Comparison of ENCODE assay signal across 12 cellular contexts in genomic region chr2:231682546-231683291, GRCh38. TPM values are rescaled to one million over a fixed set of nuclear protein-coding genes. Genes with fewer than 3 reads are reported as not detected.
DNase-seq lines count a peak whose midpoint lies in the region; ATAC-seq and TF ChIP-seq lines count a peak whose summit lies in the region.
"Had no signal": no experiment of that assay in that cellular context is flagged by ENCODE, and none has a peak within 500 bp of the region (broad histone marks: within the 10 kb centered on the region; RNA-seq: fewer than 3 reads in every experiment).

No MANE protein-coding gene starts in this region.

- H3K36me3 Mint-ChIP-seq in Caco-2 (ENCODE audit: insufficient read depth, unreplicated experiment) (peaks cover 19% of the 10 kb centered on the region), T-helper 17 cell (ENCODE audit: low read depth) (peaks cover 10% of the 10 kb centered on the region)
- H3K36me3 Mint-ChIP-seq in naive thymus-derived CD8-positive, alpha-beta T cell: no peaks in the 10 kb centered on the region

- no peaks in the 10 kb centered on the region for H3K9me3 ChIP-seq in Caco-2
- H3K9me3 ChIP-seq in HCT116 (ENCODE audit: control insufficient read depth in 1 of 2, insufficient read depth in 1 of 2, low read depth in 1 of 2, low read length in 2 of 2): no peaks in the 10 kb centered on the region
- H3K9me3 ChIP-seq in T-helper 17 cell (ENCODE audit: control insufficient read depth, low read length, poor library complexity, severe bottlenecking): no peaks in the 10 kb centered on the region
- no peaks in the 10 kb centered on the region for H3K9me3 ChIP-seq in MM.1S (replicated peaks; ENCODE audit: insufficient read depth, low read length)
- H3K9me3 ChIP-seq: body of pancreas, esophagus muscularis mucosa, mucosa of descending colon had no signal

- H3F3A ChIP-seq in MM.1S (ENCODE audit: insufficient read depth, low read length): no peaks in the 10 kb centered on the region

- peaks cover 13% of the 10 kb centered on the region for H3K4me1 Mint-ChIP-seq in Caco-2 (ENCODE audit: low read depth, unreplicated experiment)
- H3K4me1 Mint-ChIP-seq in T-helper 17 cell: peaks cover 11% of the 10 kb centered on the region
- peaks cover 6 to 24% (median 15%) of the 10 kb centered on the region in 4 donors for H3K4me1 Mint-ChIP-seq in naive thymus-derived CD8-positive, alpha-beta T cell

- RAD21 ChIA-PET in HCT116 (lab: Charles Lee; ENCODE audit: low non-redundant PET in 1 of 2, low total read pairs in 2 of 2, uncharacterized antibody in 2 of 2, unreplicated experiment in 2 of 2): no interaction called here

- H4K20me1 ChIP-seq in HCT116 (ENCODE audit: insufficient read depth) (no peaks in the 10 kb centered on the region), MM.1S (ENCODE audit: insufficient read depth, low read length) (no peaks in the 10 kb centered on the region)

- H3K27ac Mint-ChIP-seq in Caco-2 (ENCODE audit: unreplicated experiment) (peak overlapping the region; percentile 93), T-helper 17 cell (peak overlapping the region; percentile 3)
- peak overlapping the region in 3 of 10 donors; percentile 32 to 76 (median 66) for H3K27ac Mint-ChIP-seq in naive thymus-derived CD8-positive, alpha-beta T cell

- no TSS peak for BruUV-seq in Caco-2 (replicated peaks; lab: Mats Ljungman, UMichigan)
- no TSS peak for BruUV-seq in HCT116 (replicated peaks; lab: Mats Ljungman, UMichigan)

- H3K4me1 ChIP-seq in Caco-2 (peaks cover 31% of the 10 kb centered on the region), HCT116 (ENCODE audit: control insufficient read depth in 1 of 2, insufficient read depth in 2 of 2, low read length in 2 of 2) (peaks cover 39 to 73% of the 10 kb centered on the region in 2 experiments), MM.1S (ENCODE audit: low read length) (no peaks in the 10 kb centered on the region)

- H3K36me3 ChIP-seq in Caco-2 (ENCODE audit: control insufficient read depth, insufficient read depth, low read length) (no peaks in the 10 kb centered on the region), HCT116 (ENCODE audit: control insufficient read depth in 1 of 2, insufficient read depth in 2 of 2, low read length in 2 of 2) (no peaks in the 10 kb centered on the region), MM.1S (replicated peaks; ENCODE audit: insufficient read depth, low read length) (no peaks in the 10 kb centered on the region)
- H3K36me3 ChIP-seq: esophagus muscularis mucosa had no signal

- TF ChIP-seq CTCF in Caco-2 (IDR thresholded peaks at IDR 0.05; ENCODE audit: insufficient read depth in 1 of 2, low read depth in 1 of 2, low read length in 1 of 2, severe bottlenecking in 1 of 2, unreplicated experiment in 1 of 2) (no peak), HCT116 (IDR thresholded peaks at IDR 0.05 in 2 of 3, conservative IDR thresholded peaks at IDR 0.05 in 1 of 3; ENCODE audit: borderline replicate concordance in 1 of 3, insufficient read depth in 1 of 3, low read depth in 2 of 3, low read length in 2 of 3) (no peak), MM.1S (IDR thresholded peaks at IDR 0.05; ENCODE audit: low read length) (no peak)

- H3K4me2 ChIP-seq in HCT116 (ENCODE audit: low read length) (peak overlapping the region; percentile 81), MM.1S (ENCODE audit: low read depth, low read length) (no peak overlapping the region)

- H3K9me3 Mint-ChIP-seq in Caco-2 (ENCODE audit: unreplicated experiment): no peaks in the 10 kb centered on the region
- no peaks in the 10 kb centered on the region for H3K9me3 Mint-ChIP-seq in naive thymus-derived CD8-positive, alpha-beta T cell

- intact Hi-C loops in Caco-2 (cut with micrococcal nuclease; ENCODE audit: unreplicated experiment): no loop called here
- intact Hi-C loops in HCT116 (cut with micrococcal nuclease): no loop called here

- ATAC-seq in HCT116 (no peak), T-helper 17 cell (no peak), esophagus mucosa (no peak)
- no peak for ATAC-seq in naive thymus-derived CD8-positive, alpha-beta T cell
- ATAC-seq: body of pancreas, mucosa of descending colon had no signal

- H2AFZ ChIP-seq in HCT116 (ENCODE audit: low read depth, low read length, poor library complexity, severe bottlenecking) (no peak overlapping the region), MM.1S (ENCODE audit: low read length) (no peak overlapping the region)

- H3K27me3 ChIP-seq in Caco-2 (replicated peaks; ENCODE audit: control insufficient read depth, insufficient read depth, low read length): no peaks in the 10 kb centered on the region
- no peaks in the 10 kb centered on the region for H3K27me3 ChIP-seq in HCT116 (ENCODE audit: insufficient read depth, low read length)
- no peaks in the 10 kb centered on the region for H3K27me3 ChIP-seq in MM.1S (replicated peaks; ENCODE audit: insufficient read depth, low read length)
- H3K27me3 ChIP-seq: body of pancreas, esophagus muscularis mucosa had no signal

- peak overlapping the region; percentile 100; the same call in 1 of the 2 replicates for H3K27ac ChIP-seq in HCT116 (ENCODE audit: low read depth, low read length)
- no peak overlapping the region for H3K27ac ChIP-seq in MM.1S (ENCODE audit: low read length)

- no peaks in the 10 kb centered on the region for H3K9me2 ChIP-seq in HCT116 (ENCODE audit: insufficient read depth)
- no peaks in the 10 kb centered on the region for H3K9me2 ChIP-seq in MM.1S (replicated peaks; ENCODE audit: insufficient read depth, low read length)

- TF ChIP-seq RAD21 in HCT116 (IDR thresholded peaks at IDR 0.05; ENCODE audit: low read depth): no peak

- peak overlapping the region; percentile 98 for H3K9ac ChIP-seq in HCT116 (ENCODE audit: low read length)
- H3K9ac ChIP-seq in MM.1S (ENCODE audit: low read length): no peak overlapping the region

- no peak for TF ChIP-seq POLR2A in HCT116 (IDR thresholded peaks at IDR 0.05; ENCODE audit: borderline replicate concordance, extremely low read depth, insufficient read depth, insufficient read length)

- POLR2A ChIA-PET in Caco-2 (lab: Charles Lee) (no interaction called here), HCT116 (lab: Charles Lee) (interaction anchor here (0.7 to 3.1 kb wide), 5 partner anchors 8 to 31 kb away, joined by 3 to 15 read pairs (median 7); partner anchors contain the start of gene PTMA)
- POLR2A ChIA-PET in naive thymus-derived CD8-positive, alpha-beta T cell (lab: Charles Lee): interaction anchor here (1.3 to 11.2 kb wide), 3 partner anchors 24 to 32 kb away, joined by 4 to 124 read pairs (median 5); no protein-coding TSS in a partner anchor

- H3K79me2 ChIP-seq in HCT116 (ENCODE audit: insufficient read depth, low read length) (peaks cover 5% of the 10 kb centered on the region; the same call in 1 of the 2 replicates), MM.1S (ENCODE audit: low read length) (no peaks in the 10 kb centered on the region)

- H3K4me3 Mint-ChIP-seq in Caco-2 (ENCODE audit: unreplicated experiment) (peak overlapping the region; percentile 79), T-helper 17 cell (peak overlapping the region; percentile 71)
- peak overlapping the region in 6 of 10 donors; percentile 13 to 70 (median 44) for H3K4me3 Mint-ChIP-seq in naive thymus-derived CD8-positive, alpha-beta T cell

- H3K27me3 Mint-ChIP-seq in Caco-2 (ENCODE audit: insufficient read depth, unreplicated experiment) (no peaks in the 10 kb centered on the region), T-helper 17 cell (peaks cover 22% of the 10 kb centered on the region)
- peaks cover 4 to 28% (median 26%) of the 10 kb centered on the region in 5 donors for H3K27me3 Mint-ChIP-seq in naive thymus-derived CD8-positive, alpha-beta T cell

- no peak for DNase-seq in Caco-2
- DNase-seq in HCT116 (ENCODE audit: low read depth, low spot score): no peak
- no peak for DNase-seq in T-helper 17 cell
- no peak for DNase-seq in naive thymus-derived CD8-positive, alpha-beta T cell
- DNase-seq in activated naive CD4-positive, alpha-beta T cell treated with anti-CD3 and anti-CD28 coated beads, Interleukin-2, amount 50 U/mL, for 16 hours: no peak
- no peak for DNase-seq in MM.1S
- DNase-seq: body of pancreas, T1000 had no signal

- H3K4me3 ChIP-seq in Caco-2 (ENCODE audit: low read depth, low read length) (no peak overlapping the region), HCT116 (replicated peaks in 1 of 2; ENCODE audit: low read depth in 1 of 2, low read length in 2 of 2) (no peak overlapping the region), MM.1S (ENCODE audit: low read length) (no peak overlapping the region)
- H3K4me3 ChIP-seq: body of pancreas, esophagus muscularis mucosa, mucosa of descending colon, smooth muscle cell had no signal

- CTCF ChIA-PET in Caco-2 (lab: Charles Lee) (no interaction called here), HCT116 (lab: Charles Lee) (interaction anchor here (2.2 to 2.5 kb wide), 2 partner anchors 10 to 32 kb away, joined by 11 to 12 read pairs; no protein-coding TSS in a partner anchor)

TF ChIP-seq in HCT116, 20 proteins besides CTCF, POLR2A, EP300 and RAD21 (continues in another document):
- TF ChIP-seq JUND (IDR thresholded peaks at IDR 0.05): no peak
- TF ChIP-seq, protein P1, sequence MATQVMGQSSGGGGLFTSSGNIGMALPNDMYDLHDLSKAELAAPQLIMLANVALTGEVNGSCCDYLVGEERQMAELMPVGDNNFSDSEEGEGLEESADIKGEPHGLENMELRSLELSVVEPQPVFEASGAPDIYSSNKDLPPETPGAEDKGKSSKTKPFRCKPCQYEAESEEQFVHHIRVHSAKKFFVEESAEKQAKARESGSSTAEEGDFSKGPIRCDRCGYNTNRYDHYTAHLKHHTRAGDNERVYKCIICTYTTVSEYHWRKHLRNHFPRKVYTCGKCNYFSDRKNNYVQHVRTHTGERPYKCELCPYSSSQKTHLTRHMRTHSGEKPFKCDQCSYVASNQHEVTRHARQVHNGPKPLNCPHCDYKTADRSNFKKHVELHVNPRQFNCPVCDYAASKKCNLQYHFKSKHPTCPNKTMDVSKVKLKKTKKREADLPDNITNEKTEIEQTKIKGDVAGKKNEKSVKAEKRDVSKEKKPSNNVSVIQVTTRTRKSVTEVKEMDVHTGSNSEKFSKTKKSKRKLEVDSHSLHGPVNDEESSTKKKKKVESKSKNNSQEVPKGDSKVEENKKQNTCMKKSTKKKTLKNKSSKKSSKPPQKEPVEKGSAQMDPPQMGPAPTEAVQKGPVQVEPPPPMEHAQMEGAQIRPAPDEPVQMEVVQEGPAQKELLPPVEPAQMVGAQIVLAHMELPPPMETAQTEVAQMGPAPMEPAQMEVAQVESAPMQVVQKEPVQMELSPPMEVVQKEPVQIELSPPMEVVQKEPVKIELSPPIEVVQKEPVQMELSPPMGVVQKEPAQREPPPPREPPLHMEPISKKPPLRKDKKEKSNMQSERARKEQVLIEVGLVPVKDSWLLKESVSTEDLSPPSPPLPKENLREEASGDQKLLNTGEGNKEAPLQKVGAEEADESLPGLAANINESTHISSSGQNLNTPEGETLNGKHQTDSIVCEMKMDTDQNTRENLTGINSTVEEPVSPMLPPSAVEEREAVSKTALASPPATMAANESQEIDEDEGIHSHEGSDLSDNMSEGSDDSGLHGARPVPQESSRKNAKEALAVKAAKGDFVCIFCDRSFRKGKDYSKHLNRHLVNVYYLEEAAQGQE (IDR thresholded peaks at IDR 0.05; ENCODE audit: low read depth): no peak

RNA-seq across cellular contexts. Expression of gene PTMA, which starts 25.6 kb away (rescaled TPM):
- total RNA-seq in Caco-2 (2022): 597 and 669 TPM in 2 replicates
- total RNA-seq in HCT116 (2021; ENCODE audit: unreplicated experiment): 2,752 TPM
- polyA plus RNA-seq in HCT116 (2012): 2,841 and 3,306 TPM in 2 replicates
- total RNA-seq in T-helper 17 cell: 1,000 to 10,000 TPM; 1,121 to 1,256 TPM
- 1,000 to 10,000 TPM; 1,008 to 1,051 TPM for total RNA-seq in naive thymus-derived CD8-positive, alpha-beta T cell
- 1,000 to 10,000 TPM; 1,851 to 2,224 (median 2,052) TPM for polyA plus RNA-seq in naive thymus-derived CD8-positive, alpha-beta T cell
- 924 TPM for total RNA-seq in esophagus mucosa
